Comparison of ENCODE assay signal across 22 cellular contexts in genomic region chr10:48790740-48791044, GRCh38.
A peak's percentile ranks its signal among the peaks of the same experiment; 100 is the strongest.
DNase-seq lines count a peak whose midpoint lies in the region; ATAC-seq, FAIRE-seq and TF ChIP-seq lines count a peak whose summit lies in the region.
"Had no signal": no experiment of that assay in that cellular context is flagged by ENCODE, and none has a peak within 500 bp of the region (broad histone marks: within the 10 kb centered on the region; RNA-seq: fewer than 3 reads in every experiment).

No MANE protein-coding gene starts in this region.

- TF ChIP-seq EP300 in SK-N-SH (IDR thresholded peaks at IDR 0.05; ENCODE audit: borderline replicate concordance in 1 of 2, low read depth in 1 of 2, low read length in 1 of 2) = no peak

- H3K27ac Mint-ChIP-seq in activated naive CD4-positive, alpha-beta T cell treated with anti-CD3 and anti-CD28 coated beads for 36 hours = no peak overlapping the region
- H3K27ac Mint-ChIP-seq in activated T-helper 1 cell treated with anti-CD3 and anti-CD28 coated beads, Interleukin-12 subunit alpha, Interleukin-12 subunit beta, Interleukin-2, Interleukin-4 antibody, amounts not matched to agents 30 ng/mL and 10 ng/mL and 1 ng/mL, durations not matched to agents 14 hours and 24 hours and 36 hours = no peak overlapping the region
- H3K27ac Mint-ChIP-seq: CD4-positive, CD25-positive, alpha-beta regulatory T cell; CD8-positive, alpha-beta memory T cell; IgD-negative memory B cell had no signal

- peak; percentile 36 for FAIRE-seq in bronchial epithelial cell (lab: Jason Lieb, UNC)
- FAIRE-seq: GM12892, GM18507, HTR-8/SVneo had no signal

- H2AFZ ChIP-seq in SK-N-SH (ENCODE audit: low read depth) = no peak overlapping the region

- H3K4me2 ChIP-seq in SK-N-SH = no peak overlapping the region
- H3K4me2 ChIP-seq: BLaER1 treated with 17β-estradiol and CSF1 and Interleukin-3, amounts not matched to agents 10 nM and 100 nM had no signal

- H4K20me1 ChIP-seq in SK-N-SH (ENCODE audit: insufficient read depth) = no peaks in the 10 kb centered on the region
- H4K20me1 ChIP-seq: BLaER1 treated with 17β-estradiol and CSF1 and Interleukin-3, amounts not matched to agents 10 nM and 100 nM had no signal

- H3K4me1 Mint-ChIP-seq in activated naive CD4-positive, alpha-beta T cell treated with anti-CD3 and anti-CD28 coated beads for 36 hours (ENCODE audit: low read depth) = no peaks in the 10 kb centered on the region
- peaks cover 6% of the 10 kb centered on the region for H3K4me1 Mint-ChIP-seq in activated T-helper 1 cell treated with anti-CD3 and anti-CD28 coated beads, Interleukin-12 subunit alpha, Interleukin-12 subunit beta, Interleukin-2, Interleukin-4 antibody, amounts not matched to agents 30 ng/mL and 10 ng/mL and 1 ng/mL, durations not matched to agents 14 hours and 24 hours and 36 hours (ENCODE audit: low read depth)
- H3K4me1 Mint-ChIP-seq: CD8-positive, alpha-beta memory T cell had no signal

- H3K36me3 Mint-ChIP-seq in activated naive CD4-positive, alpha-beta T cell treated with anti-CD3 and anti-CD28 coated beads for 36 hours (ENCODE audit: low read depth) = no peaks in the 10 kb centered on the region
- no peaks in the 10 kb centered on the region for H3K36me3 Mint-ChIP-seq in activated T-helper 1 cell treated with anti-CD3 and anti-CD28 coated beads, Interleukin-12 subunit alpha, Interleukin-12 subunit beta, Interleukin-2, Interleukin-4 antibody, amounts not matched to agents 30 ng/mL and 10 ng/mL and 1 ng/mL, durations not matched to agents 14 hours and 24 hours and 36 hours (ENCODE audit: low read depth)
- H3K36me3 Mint-ChIP-seq: CD4-positive, CD25-positive, alpha-beta regulatory T cell; CD8-positive, alpha-beta memory T cell had no signal

- no peaks in the 10 kb centered on the region for H3K79me2 ChIP-seq in SK-N-SH (ENCODE audit: insufficient read depth)

- H3K27ac ChIP-seq in SK-N-SH (ENCODE audit: low read depth in 2 of 2, low read length in 1 of 2) = no peak overlapping the region
- H3K27ac ChIP-seq: 22Rv1; BLaER1 treated with 17β-estradiol and CSF1 and Interleukin-3, amounts not matched to agents 10 nM and 100 nM had no signal

- WGBS in SK-N-SH (ENCODE audit: low lambda C conversion rate) = 7% methylated on average over 3 of the region's 6 CpGs

- H3K27me3 ChIP-seq in SK-N-SH (ENCODE audit: insufficient read depth) (no peaks in the 10 kb centered on the region), bronchial epithelial cell (ENCODE audit: control insufficient read depth, insufficient read depth, low read length) (no peaks in the 10 kb centered on the region)
- H3K27me3 ChIP-seq: BLaER1 treated with 17β-estradiol and CSF1 and Interleukin-3, amounts not matched to agents 10 nM and 100 nM had no signal

- TF ChIP-seq RAD21 in SK-N-SH (IDR thresholded peaks at IDR 0.05; ENCODE audit: low read length) = no peak

- H3K9ac ChIP-seq in SK-N-SH = no peak overlapping the region
- H3K9ac ChIP-seq: BLaER1 treated with 17β-estradiol and CSF1 and Interleukin-3, amounts not matched to agents 10 nM and 100 nM had no signal

- H3K4me3 ChIP-seq in SK-N-SH (ENCODE audit: low read depth in 2 of 2, low read length in 1 of 2) (no peak overlapping the region), bronchial epithelial cell (ENCODE audit: low read depth, low read length) (no peak overlapping the region)
- H3K4me3 ChIP-seq: BLaER1 treated with 17β-estradiol and CSF1 and Interleukin-3, amounts not matched to agents 10 nM and 100 nM had no signal

- no peaks in the 10 kb centered on the region for H3F3A ChIP-seq in SK-N-SH (replicated peaks; ENCODE audit: insufficient read depth)

- H3K4me1 ChIP-seq in SK-N-SH (ENCODE audit: control insufficient read depth in 1 of 2, insufficient read depth in 2 of 2, low read depth in 1 of 2, low read length in 1 of 2) = no peaks in the 10 kb centered on the region; a peak in 1 of 4 replicates

- H3K4me3 Mint-ChIP-seq in activated naive CD4-positive, alpha-beta T cell treated with anti-CD3 and anti-CD28 coated beads for 36 hours = no peak overlapping the region
- H3K4me3 Mint-ChIP-seq in activated T-helper 1 cell treated with anti-CD3 and anti-CD28 coated beads, Interleukin-12 subunit alpha, Interleukin-12 subunit beta, Interleukin-2, Interleukin-4 antibody, amounts not matched to agents 30 ng/mL and 10 ng/mL and 1 ng/mL, durations not matched to agents 14 hours and 24 hours and 36 hours = no peak overlapping the region
- H3K4me3 Mint-ChIP-seq: CD4-positive, CD25-positive, alpha-beta regulatory T cell; CD8-positive, alpha-beta memory T cell; IgD-negative memory B cell had no signal

- H3K36me3 ChIP-seq in SK-N-SH (replicated peaks in 1 of 2; ENCODE audit: control insufficient read depth in 1 of 2, insufficient read depth in 2 of 2, low read length in 1 of 2) (no peaks in the 10 kb centered on the region), bronchial epithelial cell (ENCODE audit: control insufficient read depth, insufficient read depth, low read length) (no peaks in the 10 kb centered on the region)

- intact Hi-C loops in activated naive CD4-positive, alpha-beta T cell treated with anti-CD3 and anti-CD28 coated beads for 36 hours (cut with micrococcal nuclease) = no loop called here
- intact Hi-C loops in activated T-helper 1 cell treated with anti-CD3 and anti-CD28 coated beads, Interleukin-12 subunit alpha, Interleukin-12 subunit beta, Interleukin-2, Interleukin-4 antibody, amounts not matched to agents 30 ng/mL and 10 ng/mL and 1 ng/mL, durations not matched to agents 14 hours and 24 hours and 36 hours (cut with micrococcal nuclease) = no loop called here

- no peak for TF ChIP-seq CTCF in SK-N-SH (IDR thresholded peaks at IDR 0.05)
- no peak for TF ChIP-seq CTCF in bronchial epithelial cell (IDR thresholded peaks at IDR 0.05; ENCODE audit: insufficient read depth, low read length, severe bottlenecking)

- ATAC-seq in SK-N-SH treated with all-trans-retinoic acid at 6 μM for 48 hours = no peak

- H3K9me3 Mint-ChIP-seq in activated naive CD4-positive, alpha-beta T cell treated with anti-CD3 and anti-CD28 coated beads for 36 hours = no peaks in the 10 kb centered on the region
- no peaks in the 10 kb centered on the region for H3K9me3 Mint-ChIP-seq in activated T-helper 1 cell treated with anti-CD3 and anti-CD28 coated beads, Interleukin-12 subunit alpha, Interleukin-12 subunit beta, Interleukin-2, Interleukin-4 antibody, amounts not matched to agents 30 ng/mL and 10 ng/mL and 1 ng/mL, durations not matched to agents 14 hours and 24 hours and 36 hours
- H3K9me3 Mint-ChIP-seq: IgD-negative memory B cell had no signal

- CTCF ChIA-PET in SK-N-SH (lab: Yijun Ruan, JAX) = interaction anchor here (1.0 to 1.3 kb wide), 2 partner anchors 34 to 41 kb away, joined by 3 read pairs; no protein-coding TSS in a partner anchor
- CTCF ChIA-PET in activated naive CD4-positive, alpha-beta T cell treated with anti-CD3 and anti-CD28 coated beads for 36 hours (lab: Charles Lee) = no interaction called here

- peaks cover 3% of the 10 kb centered on the region for H3K27me3 Mint-ChIP-seq in activated naive CD4-positive, alpha-beta T cell treated with anti-CD3 and anti-CD28 coated beads for 36 hours (ENCODE audit: low read depth)
- H3K27me3 Mint-ChIP-seq in activated T-helper 1 cell treated with anti-CD3 and anti-CD28 coated beads, Interleukin-12 subunit alpha, Interleukin-12 subunit beta, Interleukin-2, Interleukin-4 antibody, amounts not matched to agents 30 ng/mL and 10 ng/mL and 1 ng/mL, durations not matched to agents 14 hours and 24 hours and 36 hours (ENCODE audit: insufficient read depth) = peaks cover 16% of the 10 kb centered on the region
- H3K27me3 Mint-ChIP-seq: CD4-positive, CD25-positive, alpha-beta regulatory T cell; IgD-negative memory B cell had no signal

- no peaks in the 10 kb centered on the region for H3K9me2 ChIP-seq in SK-N-SH

- H3K9me3 ChIP-seq in SK-N-SH = peaks cover 6% of the 10 kb centered on the region
- H3K9me3 ChIP-seq: BLaER1 treated with 17β-estradiol and CSF1 and Interleukin-3, amounts not matched to agents 10 nM and 100 nM had no signal

- POLR2A ChIA-PET in SK-N-SH (lab: Yijun Ruan, JAX) = no interaction called here

- DNase-seq in SK-N-SH (no peak), DMS53 (lab: John Stamatoyannopoulos, UW) (peak; percentile 86), bronchial epithelial cell (ENCODE audit: low read depth) (no peak), kidney tubule cell (ENCODE audit: low spot score) (no peak)
- DNase-seq in activated naive CD4-positive, alpha-beta T cell treated with anti-CD3 and anti-CD28 coated beads for 36 hours = no peak
- no peak for DNase-seq in activated T-helper 1 cell treated with anti-CD3 and anti-CD28 coated beads, Interleukin-12 subunit alpha, Interleukin-12 subunit beta, Interleukin-2, Interleukin-4 antibody, amounts not matched to agents 30 ng/mL and 10 ng/mL and 1 ng/mL, durations not matched to agents 14 hours and 24 hours and 36 hours (ENCODE audit: low spot score)
- DNase-seq: CD8-positive, alpha-beta memory T cell; COR-L47; DMS 273 treated with DMSO at 0.1 percent for 48 hours; DMS79; GDM1; GOT3; H7; KBM-7 had no signal

TF ChIP-seq in SK-N-SH, 30 proteins besides CTCF, POLR2A, EP300 and RAD21:
- no peak for TF ChIP-seq CHD2 (IDR thresholded peaks at IDR 0.05; ENCODE audit: low read length, partially characterized antibody)
- no peak for TF ChIP-seq MEF2A (IDR thresholded peaks at IDR 0.05; ENCODE audit: borderline replicate concordance, low read depth)
- TF ChIP-seq RFX5 (IDR thresholded peaks at IDR 0.05; ENCODE audit: low read length) = peak; percentile 51; the same call in 1 of the 2 replicates
TF ChIP-seq in SK-N-SH: peak in this region for 1.

TF ChIP-seq in SK-N-SH treated with all-trans-retinoic acid at 6 μM for 48 hours, 23 proteins besides CTCF, POLR2A, EP300 and RAD21:
- TF ChIP-seq ZNF565 (CRISPR knock-in tag; conservative IDR thresholded peaks at IDR 0.05; ENCODE audit: low read depth) (no peak), ARNTL (CRISPR knock-in tag; IDR thresholded peaks at IDR 0.05; ENCODE audit: borderline replicate concordance, low read depth) (no peak), PPARA (CRISPR knock-in tag; IDR thresholded peaks at IDR 0.05; ENCODE audit: borderline replicate concordance) (no peak)
